In genomic region chr19:17107546-17108452, GRCh38 we compare ENCODE assay signal across 8 cellular contexts. TPM values are rescaled to one million over a fixed set of nuclear protein-coding genes. Genes with fewer than 3 reads are reported as not detected.
A peak's percentile ranks its signal among the peaks of the same experiment; 100 is the strongest.
DNase-seq lines count a peak whose midpoint lies in the region; ATAC-seq and TF ChIP-seq lines count a peak whose summit lies in the region.

No MANE protein-coding gene starts in this region.

- H4K20me1 ChIP-seq in hepatocyte (ENCODE audit: insufficient read depth, poor library complexity, severe bottlenecking): no peaks in the 10 kb centered on the region

- peak overlapping the region; percentile 56 for H3K4me2 ChIP-seq in hepatocyte

- no peaks in the 10 kb centered on the region for H3K36me3 ChIP-seq in hepatocyte (replicated peaks; ENCODE audit: insufficient read depth, low read depth)

- ATAC-seq in sciatic nerve (peak; percentile 80), GM18867 (IDR thresholded peaks at IDR 0.05; ENCODE audit: unreplicated experiment) (no peak)

- H3K27me3 Mint-ChIP-seq in CD14-positive monocyte (ENCODE audit: low read depth in 3 of 3): peaks cover 0 to 4% (median 0%) of the 10 kb centered on the region in 3 donors
- no peaks in the 10 kb centered on the region for H3K27me3 Mint-ChIP-seq in T-helper 2 cell treated with Interferon-gamma antibody and Interleukin-4, amounts not matched to agents 5 μg/mL and 100 μg/mL, for 36 hours (ENCODE audit: low read depth)

- 57% methylated on average over 27 of the region's 27 CpGs for WGBS in hepatocyte (ENCODE audit: low lambda C conversion rate, missing lambda C conversion rate)

- H2AFZ ChIP-seq in hepatocyte: no peak overlapping the region

- intact Hi-C loops in CD14-positive monocyte (cut with micrococcal nuclease) (loop anchor here in 1 of 2 donors (1.0 kb wide), 1 partner anchor 17 kb away; no protein-coding TSS in a partner anchor), sciatic nerve (cut with DNase I) (no loop called here)

- peak; percentile 98 for DNase-seq in CD14-positive monocyte (ENCODE audit: low spot score)
- peak; percentile 91 for DNase-seq in hepatocyte (ENCODE audit: low spot score)
- peak; percentile 84 for DNase-seq in sciatic nerve (ENCODE audit: low spot score)
- DNase-seq in SK-N-DZ (ENCODE audit: low spot score): no peak
- no peak for DNase-seq in T-helper 2 cell treated with Interferon-gamma antibody and Interleukin-4, amounts not matched to agents 5 μg/mL and 100 μg/mL, for 36 hours (ENCODE audit: low spot score)

- no peaks in the 10 kb centered on the region for H3K9me3 ChIP-seq in hepatocyte (ENCODE audit: low read depth)

- peaks cover 10% of the 10 kb centered on the region for H3K4me1 ChIP-seq in hepatocyte (ENCODE audit: insufficient read depth)

- H3K4me3 Mint-ChIP-seq in CD14-positive monocyte: peak overlapping the region; percentile 65 to 79
- no peak overlapping the region for H3K4me3 Mint-ChIP-seq in T-helper 2 cell treated with Interferon-gamma antibody and Interleukin-4, amounts not matched to agents 5 μg/mL and 100 μg/mL, for 36 hours

- peaks cover 0 to 5% (median 3%) of the 10 kb centered on the region in 7 donors for H3K9me3 Mint-ChIP-seq in CD14-positive monocyte
- H3K9me3 Mint-ChIP-seq in T-helper 2 cell treated with Interferon-gamma antibody and Interleukin-4, amounts not matched to agents 5 μg/mL and 100 μg/mL, for 36 hours: no peaks in the 10 kb centered on the region

- peaks cover 73 to 87% of the 10 kb centered on the region in 2 donors for H3K36me3 Mint-ChIP-seq in CD14-positive monocyte
- H3K36me3 Mint-ChIP-seq in T-helper 2 cell treated with Interferon-gamma antibody and Interleukin-4, amounts not matched to agents 5 μg/mL and 100 μg/mL, for 36 hours (ENCODE audit: low read depth): peaks cover 31% of the 10 kb centered on the region

- H3K27ac Mint-ChIP-seq in CD14-positive monocyte: peak overlapping the region; percentile 97 to 99 (median 99)
- H3K27ac Mint-ChIP-seq in T-helper 2 cell treated with Interferon-gamma antibody and Interleukin-4, amounts not matched to agents 5 μg/mL and 100 μg/mL, for 36 hours: no peak overlapping the region

- no peaks in the 10 kb centered on the region for H3K9me2 ChIP-seq in hepatocyte (replicated peaks; ENCODE audit: insufficient read depth)

- no peak for TF ChIP-seq CTCF in CD14-positive monocyte (IDR thresholded peaks at IDR 0.05)
- TF ChIP-seq CTCF in hepatocyte (IDR thresholded peaks at IDR 0.05; ENCODE audit: poor library complexity): no peak

- H3K4me3 ChIP-seq in hepatocyte: no peak overlapping the region

- peak; percentile 91; the same call in 1 of the 2 replicates for TF ChIP-seq EP300 in Ishikawa (IDR thresholded peaks at IDR 0.05; ENCODE audit: borderline replicate concordance)

- peak overlapping the region; percentile 85 for H3K27ac ChIP-seq in angular gyrus (ENCODE audit: low read depth, low read length)
- peak overlapping the region; percentile 81 for H3K27ac ChIP-seq in hepatocyte

- H3K4me1 Mint-ChIP-seq in CD14-positive monocyte: peaks cover 89% of the 10 kb centered on the region
- peaks cover 16% of the 10 kb centered on the region for H3K4me1 Mint-ChIP-seq in T-helper 2 cell treated with Interferon-gamma antibody and Interleukin-4, amounts not matched to agents 5 μg/mL and 100 μg/mL, for 36 hours (ENCODE audit: low read depth)

- H3K27me3 ChIP-seq in hepatocyte: no peaks in the 10 kb centered on the region

- peaks cover 37% of the 10 kb centered on the region for H3K79me2 ChIP-seq in hepatocyte

- TF ChIP-seq RAD21 in Ishikawa (IDR thresholded peaks at IDR 0.05; ENCODE audit: low read depth): 0 out of 2 replicates have a peak, but pooled peaks have one; percentile 19

TF ChIP-seq in Ishikawa, 13 proteins besides CTCF, POLR2A, EP300 and RAD21:
- peak; percentile 82 for TF ChIP-seq CEBPB (IDR thresholded peaks at IDR 0.05)
- peak; percentile 79 for TF ChIP-seq TEAD4 (IDR thresholded peaks at IDR 0.05)
- peak; percentile 83 for TF ChIP-seq MAX (IDR thresholded peaks at IDR 0.05)
- peak; percentile 27; the same call in 1 of the 2 replicates for TF ChIP-seq CREB1 (IDR thresholded peaks at IDR 0.05; ENCODE audit: low read depth)
- TF ChIP-seq TAF1 (IDR thresholded peaks at IDR 0.05; ENCODE audit: low read depth): no peak
- TF ChIP-seq YY1 (IDR thresholded peaks at IDR 0.05; ENCODE audit: low read depth): 0 out of 2 replicates have a peak, but pooled peaks have one; percentile 50
- TF ChIP-seq USF1 (IDR thresholded peaks at IDR 0.05): 0 out of 2 replicates have a peak, but pooled peaks have one; percentile 49
- peak; percentile 93 for TF ChIP-seq TCF12 (IDR thresholded peaks at IDR 0.05; ENCODE audit: low read depth)
- TF ChIP-seq EGR1 (IDR thresholded peaks at IDR 0.05): peak; percentile 57; the same call in 1 of the 2 replicates
- TF ChIP-seq FOXM1 (IDR thresholded peaks at IDR 0.05; ENCODE audit: borderline replicate concordance, low read depth): peak; percentile 46; the same call in 1 of the 2 replicates
- peak; percentile 89 for TF ChIP-seq NFIC (IDR thresholded peaks at IDR 0.05)
- TF ChIP-seq REST (IDR thresholded peaks at IDR 0.05; ENCODE audit: low read depth): no peak
- peak; percentile 87 for TF ChIP-seq ZBTB7A (IDR thresholded peaks at IDR 0.05; ENCODE audit: low read depth)

RNA-seq across cellular contexts. Expression of gene MYO9B, which starts 32.2 kb away (rescaled TPM):
- polyA plus RNA-seq in CD14-positive monocyte: 1 to 10 TPM; 5.9 to 7.5 TPM
- 29.1 and 32.4 TPM in 2 replicates for total RNA-seq in hepatocyte
- 29.3 and 29.9 TPM in 2 replicates for polyA plus RNA-seq in hepatocyte
- 90.7 TPM for total RNA-seq in sciatic nerve
- 10.0 and 11.0 TPM in 2 replicates for polyA plus RNA-seq in SK-N-DZ (2014; cell fraction: cytosol; rRNA removed)
- 47.4 and 83.5 TPM in 2 replicates for polyA plus RNA-seq in SK-N-DZ (2014; cell fraction: nucleus; rRNA removed)

RNA-seq across cellular contexts. Expression of gene HAUS8, which starts 32.5 kb away (rescaled TPM):
- polyA plus RNA-seq in CD14-positive monocyte (1 to 10 TPM; 2.5 to 4.4 TPM), hepatocyte (5.5 and 8.5 TPM in 2 replicates)
- total RNA-seq in hepatocyte (2.8 and 6.3 TPM in 2 replicates), sciatic nerve (5.9 TPM)
- polyA plus RNA-seq in SK-N-DZ (2014; cell fraction: cytosol; rRNA removed): 17.4 and 18.5 TPM in 2 replicates
- polyA plus RNA-seq in SK-N-DZ (2014; cell fraction: nucleus; rRNA removed): 21.2 and 26.6 TPM in 2 replicates

Comparison
In these comparisons a context has a peak if more than half of its experiments do, and no peak if none do; other contexts are left out.
1. DNase-seq: peak in CD14-positive monocyte (single experiment), hepatocyte (single experiment) and sciatic nerve (single experiment); none in SK-N-DZ (single experiment) and T-helper 2 cell treated with Interferon-gamma antibody and Interleukin-4, amounts not matched to agents 5 μg/mL and 100 μg/mL, for 36 hours (single experiment).